ENCODE assay signal across 8 cellular contexts in genomic region chr15:94324117-94324826, GRCh38.
DNase-seq lines count a peak whose midpoint lies in the region; ATAC-seq and TF ChIP-seq lines count a peak whose summit lies in the region.

No MANE protein-coding gene starts in this region.

- H3K4me3 ChIP-seq in Caco-2 (ENCODE audit: low read depth, low read length) (no peak overlapping the region), epithelial cell of proximal tubule (ENCODE audit: low read depth, low read length) (no peak overlapping the region)

- POLR2A ChIA-PET in Caco-2 (lab: Charles Lee): no interaction called here
- POLR2A ChIA-PET in activated CD8-positive, alpha-beta T cell treated with anti-CD3 and anti-CD28 coated beads, Interleukin-2, amount 10 ng/mL, durations not matched to agents 7 days and 5 days (lab: Charles Lee): interaction anchor here (0.9 to 1.8 kb wide), 3 partner anchors 63 to 160 kb away, joined by 3 to 11 read pairs (median 4); partner anchors contain the start of gene MCTP2
- POLR2A ChIA-PET in naive thymus-derived CD8-positive, alpha-beta T cell (lab: Charles Lee): interaction anchor here (1.4 kb wide), 1 partner anchor 160 kb away, joined by 3 read pairs; no protein-coding TSS in a partner anchor

- H3K27me3 ChIP-seq in Caco-2 (replicated peaks; ENCODE audit: control insufficient read depth, insufficient read depth, low read length): no peaks in the 10 kb centered on the region

- CTCF ChIA-PET in Caco-2 (lab: Charles Lee): interaction anchor here (0.9 to 2.7 kb wide), 7 partner anchors 8 to 160 kb away, joined by 3 to 38 read pairs (median 7); partner anchors contain the start of gene MCTP2
- CTCF ChIA-PET in activated CD8-positive, alpha-beta T cell treated with anti-CD3 and anti-CD28 coated beads, Interleukin-2, amount 10 ng/mL, durations not matched to agents 7 days and 5 days (lab: Charles Lee): interaction anchor here (0.6 to 8.8 kb wide), 42 partner anchors 9 to 1243 kb away, joined by 3 to 298 read pairs (median 4); partner anchors contain the start of gene MCTP2

- H3K36me3 ChIP-seq in Caco-2 (ENCODE audit: control insufficient read depth, insufficient read depth, low read length): no peaks in the 10 kb centered on the region

- peak in 1 of 2 experiments; percentile 50 for DNase-seq in Caco-2
- peak; percentile 4 for DNase-seq in NCI-H82 treated with DMSO at 0.1 percent for 48 hours (lab: John Stamatoyannopoulos, UW; ENCODE audit: unreplicated experiment)
- DNase-seq in activated CD8-positive, alpha-beta T cell treated with anti-CD3 and anti-CD28 coated beads, Interleukin-2, amount 10 ng/mL, durations not matched to agents 7 days and 5 days: peak; percentile 75
- DNase-seq in epithelial cell of proximal tubule (ENCODE audit: low read depth): no peak
- DNase-seq in naive thymus-derived CD8-positive, alpha-beta T cell: peak in 9 of 10 donors; percentile 8 to 63 (median 45)
- peak in 33 of 49 donors; percentile 1 to 34 (median 11) for DNase-seq in substantia nigra (lab: John Stamatoyannopoulos, UW)

- no peaks in the 10 kb centered on the region for H3K27me3 Mint-ChIP-seq in Caco-2 (ENCODE audit: insufficient read depth, unreplicated experiment)
- no peaks in the 10 kb centered on the region for H3K27me3 Mint-ChIP-seq in activated CD8-positive, alpha-beta T cell treated with anti-CD3 and anti-CD28 coated beads, Interleukin-2, amount 10 ng/mL, durations not matched to agents 7 days and 5 days (ENCODE audit: low read depth)
- no peaks in the 10 kb centered on the region for H3K27me3 Mint-ChIP-seq in naive thymus-derived CD8-positive, alpha-beta T cell

- no peak overlapping the region for H3K4me3 Mint-ChIP-seq in Caco-2 (ENCODE audit: unreplicated experiment)
- H3K4me3 Mint-ChIP-seq in activated CD8-positive, alpha-beta T cell treated with anti-CD3 and anti-CD28 coated beads, Interleukin-2, amount 10 ng/mL, durations not matched to agents 7 days and 5 days: no peak overlapping the region
- no peak overlapping the region for H3K4me3 Mint-ChIP-seq in naive thymus-derived CD8-positive, alpha-beta T cell

- ATAC-seq in GM19452 (IDR thresholded peaks at IDR 0.05; ENCODE audit: unreplicated experiment) (peak; percentile 77), HG03520 (IDR thresholded peaks at IDR 0.05; ENCODE audit: unreplicated experiment) (peak; percentile 88)
- ATAC-seq in activated CD8-positive, alpha-beta T cell treated with anti-CD3 and anti-CD28 coated beads, Interleukin-2, amount 10 ng/mL, durations not matched to agents 7 days and 5 days: peak; percentile 78
- ATAC-seq in naive thymus-derived CD8-positive, alpha-beta T cell: peak; percentile 67 to 69

- TF ChIP-seq CTCF in Caco-2 (IDR thresholded peaks at IDR 0.05; ENCODE audit: insufficient read depth in 1 of 2, low read depth in 1 of 2, low read length in 1 of 2, severe bottlenecking in 1 of 2, unreplicated experiment in 1 of 2) (peak; percentile 82 to 90), epithelial cell of proximal tubule (conservative IDR thresholded peaks at IDR 0.05; ENCODE audit: low read depth, low read length) (peak; percentile 97)

- H3K9me3 Mint-ChIP-seq in Caco-2 (ENCODE audit: unreplicated experiment): no peaks in the 10 kb centered on the region
- no peaks in the 10 kb centered on the region for H3K9me3 Mint-ChIP-seq in activated CD8-positive, alpha-beta T cell treated with anti-CD3 and anti-CD28 coated beads, Interleukin-2, amount 10 ng/mL, durations not matched to agents 7 days and 5 days (ENCODE audit: insufficient read depth)
- no peaks in the 10 kb centered on the region for H3K9me3 Mint-ChIP-seq in naive thymus-derived CD8-positive, alpha-beta T cell

- intact Hi-C loops in Caco-2 (cut with micrococcal nuclease; ENCODE audit: unreplicated experiment): loop anchor here (1.0 to 2.0 kb wide), 3 partner anchors 75 to 160 kb away; partner anchors contain the start of gene MCTP2

- H3K9me3 ChIP-seq in Caco-2: no peaks in the 10 kb centered on the region

- no TSS peak for BruUV-seq in Caco-2 (replicated peaks; lab: Mats Ljungman, UMichigan)

- H3K27ac Mint-ChIP-seq in Caco-2 (ENCODE audit: unreplicated experiment): no peak overlapping the region
- H3K27ac Mint-ChIP-seq in activated CD8-positive, alpha-beta T cell treated with anti-CD3 and anti-CD28 coated beads, Interleukin-2, amount 10 ng/mL, durations not matched to agents 7 days and 5 days: no peak overlapping the region
- H3K27ac Mint-ChIP-seq in naive thymus-derived CD8-positive, alpha-beta T cell: peak overlapping the region in 1 of 10 donors; percentile 52

- no peaks in the 10 kb centered on the region for H3K4me1 ChIP-seq in Caco-2

- H3K27ac ChIP-seq in substantia nigra (ENCODE audit: low read depth, low read length, poor library complexity, severe bottlenecking): no peak overlapping the region

- no peaks in the 10 kb centered on the region for H3K4me1 Mint-ChIP-seq in Caco-2 (ENCODE audit: low read depth, unreplicated experiment)
- peaks cover 28% of the 10 kb centered on the region for H3K4me1 Mint-ChIP-seq in activated CD8-positive, alpha-beta T cell treated with anti-CD3 and anti-CD28 coated beads, Interleukin-2, amount 10 ng/mL, durations not matched to agents 7 days and 5 days (ENCODE audit: low read depth)
- H3K4me1 Mint-ChIP-seq in naive thymus-derived CD8-positive, alpha-beta T cell: peaks cover 0 to 33% (median 4%) of the 10 kb centered on the region in 4 donors

- peaks cover under 1% of the 10 kb centered on the region for H3K36me3 Mint-ChIP-seq in Caco-2 (ENCODE audit: insufficient read depth, unreplicated experiment)
- H3K36me3 Mint-ChIP-seq in activated CD8-positive, alpha-beta T cell treated with anti-CD3 and anti-CD28 coated beads, Interleukin-2, amount 10 ng/mL, durations not matched to agents 7 days and 5 days (ENCODE audit: low read depth): peaks cover 31% of the 10 kb centered on the region
- H3K36me3 Mint-ChIP-seq in naive thymus-derived CD8-positive, alpha-beta T cell: peaks cover 0 to 25% (median 5%) of the 10 kb centered on the region in 3 donors
